ENCODE assay signal across 21 cellular contexts in genomic region chr2:39487398-39488250, GRCh38. TPM values are rescaled to one million over a fixed set of nuclear protein-coding genes. Genes with fewer than 3 reads are reported as not detected.
DNase-seq lines count a peak whose midpoint lies in the region; ATAC-seq and TF ChIP-seq lines count a peak whose summit lies in the region.
"Had no signal": no experiment of that assay in that cellular context is flagged by ENCODE, and none has a peak within 500 bp of the region (broad histone marks: within the 10 kb centered on the region; RNA-seq: fewer than 3 reads in every experiment).

No MANE protein-coding gene starts in this region.

- peak; percentile 36 for DNase-seq in ACHN
- DNase-seq in choroid plexus epithelial cell (ENCODE audit: low read depth) = peak; percentile 67
- no peak for DNase-seq in mesothelial cell of epicardium (ENCODE audit: low spot score in 2 of 2, unreplicated experiment in 2 of 2)
- no peak for DNase-seq in left cardiac atrium
- no peak for DNase-seq in HuH-7.5 (ENCODE audit: low spot score)
- DNase-seq in stimulated activated CD4-positive, alpha-beta T cell treated with anti-CD3 and anti-CD28 coated beads, Interleukin-4, amount 100 ng/mL, for 1 hour = no peak
- DNase-seq in stimulated activated naive B cell treated with anti-CD40 and anti-IgM and Interleukin-4, amounts not matched to agents 10 μg/mL and 1 μg/mL and 100 μg/mL, for 72 hours = no peak
- DNase-seq: activated CD4-positive, alpha-beta T cell treated with anti-CD3 and anti-CD28 coated beads for 1 hour; activated CD8-positive, alpha-beta memory T cell treated with anti-CD3 and anti-CD28 coated beads, Interleukin-2, amount 50 U/mL, for 4 hours; activated naive CD4-positive, alpha-beta T cell treated with anti-CD3 and anti-CD28 coated beads for 36 hours; COR-L47; effector memory CD4-positive, alpha-beta T cell; midbrain; nucleus accumbens; SHP77; stimulated activated CD4-positive, alpha-beta T cell treated with anti-CD3 and anti-CD28 coated beads, Interleukin-4, amount 100 ng/mL, for 4 hours; T-helper 17 cell; tibial artery had no signal

- H3K4me1 Mint-ChIP-seq in mesothelial cell of epicardium = peaks cover 41% of the 10 kb centered on the region
- H3K4me1 Mint-ChIP-seq in stimulated activated naive B cell treated with anti-CD40 and anti-IgM and Interleukin-4, amounts not matched to agents 10 μg/mL and 1 μg/mL and 100 μg/mL, for 72 hours = peaks cover 18 to 49% of the 10 kb centered on the region in 2 donors

- no peak overlapping the region for H3K9ac ChIP-seq in HUES48 (ENCODE audit: low read depth, low read length)

- no peak for ATAC-seq in left cardiac atrium
- ATAC-seq in stimulated activated naive B cell treated with anti-CD40 and anti-IgM and Interleukin-4, amounts not matched to agents 10 μg/mL and 1 μg/mL and 100 μg/mL, for 72 hours (replicated peaks) = no peak
- ATAC-seq: sciatic nerve, T-helper 17 cell had no signal

- H3K4me3 Mint-ChIP-seq in mesothelial cell of epicardium = no peak overlapping the region
- H3K4me3 Mint-ChIP-seq in stimulated activated naive B cell treated with anti-CD40 and anti-IgM and Interleukin-4, amounts not matched to agents 10 μg/mL and 1 μg/mL and 100 μg/mL, for 72 hours = no peak overlapping the region
- H3K4me3 Mint-ChIP-seq: activated naive CD4-positive, alpha-beta T cell treated with anti-CD3 and anti-CD28 coated beads for 36 hours; T-helper 17 cell had no signal

- H3K27me3 ChIP-seq in HUES48 (ENCODE audit: control insufficient read depth, insufficient read depth, low read length) = no peaks in the 10 kb centered on the region
- H3K27me3 ChIP-seq: cardiac muscle cell, tibial artery had no signal

- H3K27ac Mint-ChIP-seq in mesothelial cell of epicardium = peak overlapping the region; percentile 17
- H3K27ac Mint-ChIP-seq in stimulated activated naive B cell treated with anti-CD40 and anti-IgM and Interleukin-4, amounts not matched to agents 10 μg/mL and 1 μg/mL and 100 μg/mL, for 72 hours = no peak overlapping the region
- H3K27ac Mint-ChIP-seq: activated naive CD4-positive, alpha-beta T cell treated with anti-CD3 and anti-CD28 coated beads for 36 hours; T-helper 17 cell had no signal

- no peaks in the 10 kb centered on the region for H3K9me3 Mint-ChIP-seq in mesothelial cell of epicardium
- H3K9me3 Mint-ChIP-seq in stimulated activated naive B cell treated with anti-CD40 and anti-IgM and Interleukin-4, amounts not matched to agents 10 μg/mL and 1 μg/mL and 100 μg/mL, for 72 hours = peaks cover 2 to 4% of the 10 kb centered on the region in 2 donors
- H3K9me3 Mint-ChIP-seq: activated naive CD4-positive, alpha-beta T cell treated with anti-CD3 and anti-CD28 coated beads for 36 hours had no signal

- H3K9me3 ChIP-seq in HUES48 (ENCODE audit: control insufficient read depth, insufficient read depth, low read length) = no peaks in the 10 kb centered on the region
- H3K9me3 ChIP-seq: tibial artery had no signal

- H3K27me3 Mint-ChIP-seq in mesothelial cell of epicardium (ENCODE audit: low read depth) = no peaks in the 10 kb centered on the region
- no peaks in the 10 kb centered on the region for H3K27me3 Mint-ChIP-seq in stimulated activated naive B cell treated with anti-CD40 and anti-IgM and Interleukin-4, amounts not matched to agents 10 μg/mL and 1 μg/mL and 100 μg/mL, for 72 hours

- no peaks in the 10 kb centered on the region for H3K36me3 ChIP-seq in HUES48 (ENCODE audit: control insufficient read depth, insufficient read depth, low read length)
- H3K36me3 ChIP-seq: cardiac muscle cell, tibial artery had no signal

- peak overlapping the region; percentile 22 for H3K27ac ChIP-seq in HUES48 (ENCODE audit: low read depth, low read length)
- H3K27ac ChIP-seq: cardiac muscle cell, tibial artery had no signal

- intact Hi-C loops in left cardiac atrium (cut with DNase I) = no loop called here

- H3K4me1 ChIP-seq in HUES48 (ENCODE audit: control insufficient read depth, insufficient read depth, low read length) = peaks cover 42% of the 10 kb centered on the region

- no peaks in the 10 kb centered on the region for H3K36me3 Mint-ChIP-seq in mesothelial cell of epicardium
- peaks cover 2 to 7% of the 10 kb centered on the region in 2 donors for H3K36me3 Mint-ChIP-seq in stimulated activated naive B cell treated with anti-CD40 and anti-IgM and Interleukin-4, amounts not matched to agents 10 μg/mL and 1 μg/mL and 100 μg/mL, for 72 hours

- TF ChIP-seq CTCF in choroid plexus epithelial cell (conservative IDR thresholded peaks at IDR 0.05; ENCODE audit: low read depth, low read length) (no peak), mesothelial cell of epicardium (IDR thresholded peaks at IDR 0.05; ENCODE audit: unreplicated experiment) (no peak)

- in situ Hi-C loops in ACHN (cut with HindIII; ENCODE audit: low pct_ligation_motif_present, low pct_unique_long_range_greater_than_20kb, low sequenced_read_pairs) = no loop called here

- H3K4me3 ChIP-seq in HUES48 (ENCODE audit: low read depth, low read length) (no peak overlapping the region), choroid plexus epithelial cell (ENCODE audit: low read depth, low read length) (no peak overlapping the region)
- H3K4me3 ChIP-seq: cardiac muscle cell, tibial artery had no signal

RNA-seq across cellular contexts. Expression of gene MAP4K3, which starts 50.5 kb away (rescaled TPM):
- total RNA-seq in mesothelial cell of epicardium (77.8 to 78.4 TPM (median 78.0 TPM) in 3 replicates), left cardiac atrium (10 to 100 TPM; 28.0 to 31.2 TPM)

Comparison
In these comparisons a context has a peak if more than half of its experiments do, and no peak if none do; other contexts are left out.
1. DNase-seq: peak in ACHN (single experiment) and choroid plexus epithelial cell (single experiment); none in mesothelial cell of epicardium (0 of 2), left cardiac atrium (single experiment), HuH-7.5 (single experiment), stimulated activated CD4-positive, alpha-beta T cell treated with anti-CD3 and anti-CD28 coated beads, Interleukin-4, amount 100 ng/mL, for 1 hour (single experiment) and stimulated activated naive B cell treated with anti-CD40 and anti-IgM and Interleukin-4, amounts not matched to agents 10 μg/mL and 1 μg/mL and 100 μg/mL, for 72 hours (single experiment).